ENCODE assay signal across 2 cellular contexts in the genomic region with DNA sequence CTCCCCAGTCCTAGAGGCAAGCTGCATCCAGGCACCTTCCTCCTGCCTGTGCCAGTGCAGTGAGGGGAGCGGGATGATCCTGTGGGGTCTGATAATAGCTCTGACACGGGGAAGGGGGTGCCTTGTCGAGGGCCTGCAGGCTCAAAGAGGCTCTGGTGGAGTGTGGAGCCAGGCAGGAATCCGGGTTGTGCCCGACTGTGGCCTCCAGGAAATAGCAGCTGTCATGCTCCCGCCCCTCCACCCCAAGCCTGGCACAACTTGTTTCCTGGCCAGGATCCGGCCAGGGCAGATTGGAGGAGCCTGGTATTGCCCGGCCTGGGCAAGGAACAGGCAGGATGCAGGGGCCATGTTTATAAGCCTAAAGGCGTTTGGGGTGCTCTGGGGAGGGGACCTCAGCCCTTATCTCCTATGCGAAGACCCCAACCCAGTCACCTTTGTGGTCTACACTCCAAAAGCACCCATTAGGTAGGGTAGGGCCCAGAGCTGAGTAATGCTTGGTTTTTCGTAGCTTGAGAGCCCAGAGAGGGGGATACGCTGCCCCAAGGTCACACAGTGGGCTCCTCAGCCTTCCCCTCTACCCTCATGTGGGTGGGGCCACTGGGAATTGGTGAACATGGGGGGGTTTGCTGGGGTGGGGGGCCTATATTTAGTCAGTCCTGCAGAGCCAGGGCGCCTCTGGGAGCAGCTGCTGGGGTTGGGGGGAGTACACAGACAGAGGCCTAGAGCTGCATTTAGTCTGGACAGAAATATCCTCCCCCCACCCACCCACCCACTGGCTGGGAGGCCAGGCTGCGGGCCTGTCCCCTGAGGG.
TF ChIP-seq lines count a peak whose summit lies in the region.

No MANE protein-coding gene starts in this region.

TF ChIP-seq in A549, 52 proteins besides CTCF, POLR2A, EP300 and RAD21:
- TF ChIP-seq NFE2L2 (conservative IDR thresholded peaks at IDR 0.05; ENCODE audit: low read length) (no peak), ZFP36 (IDR thresholded peaks at IDR 0.05; ENCODE audit: borderline replicate concordance, partially characterized antibody) (peak; percentile 51), KDM5A (IDR thresholded peaks at IDR 0.05) (no peak)

TF ChIP-seq in K562, 482 proteins besides CTCF, POLR2A, EP300 and RAD21:
- TF ChIP-seq PRMT5 (CRISPR knock-in tag; IDR thresholded peaks at IDR 0.05) (no peak), ZC3H4 (CRISPR knock-in tag; IDR thresholded peaks at IDR 0.05; ENCODE audit: borderline replicate concordance) (no peak), SMAD2 (IDR thresholded peaks at IDR 0.05; ENCODE audit: low read depth, low read length) (no peak), TEAD1 (CRISPR knock-in tag; IDR thresholded peaks at IDR 0.05) (no peak), SREBF1 (IDR thresholded peaks at IDR 0.05; ENCODE audit: borderline replicate concordance, low read depth, low read length) (no peak), ZNF41 (CRISPR knock-in tag; conservative IDR thresholded peaks at IDR 0.05) (no peak), PRPF4 (IDR thresholded peaks at IDR 0.05; ENCODE audit: insufficient read depth, low read depth, low read length, poor library complexity, severe bottlenecking) (no peak), KDM2B (CRISPR knock-in tag; IDR thresholded peaks at IDR 0.05) (no peak), OTX1 (CRISPR knock-in tag; IDR thresholded peaks at IDR 0.05) (no peak), RBM25 (IDR thresholded peaks at IDR 0.05; ENCODE audit: low read depth, low read length, severe bottlenecking) (peak; percentile 71), ZFP36 (IDR thresholded peaks at IDR 0.05; ENCODE audit: low read depth, low read length, partially characterized antibody) (peak; percentile 83), KDM1A (IDR thresholded peaks at IDR 0.05) (0 out of 4 replicates have a peak, but pooled peaks of 1 of the 2 experiments have one; percentile 11), SRSF3 (IDR thresholded peaks at IDR 0.05; ENCODE audit: insufficient read depth, low read length) (no peak), HNRNPUL1 (IDR thresholded peaks at IDR 0.05; ENCODE audit: low read length) (no peak), SMARCA5 (IDR thresholded peaks at IDR 0.05) (0 out of 2 replicates have a peak, but pooled peaks have one; percentile 22), GABPA (tag; conservative IDR thresholded peaks at IDR 0.05; ENCODE audit: low read depth) (no peak), MCM2 (IDR thresholded peaks at IDR 0.05; ENCODE audit: low read depth) (no peak)
- TF ChIP-seq, protein P1, sequence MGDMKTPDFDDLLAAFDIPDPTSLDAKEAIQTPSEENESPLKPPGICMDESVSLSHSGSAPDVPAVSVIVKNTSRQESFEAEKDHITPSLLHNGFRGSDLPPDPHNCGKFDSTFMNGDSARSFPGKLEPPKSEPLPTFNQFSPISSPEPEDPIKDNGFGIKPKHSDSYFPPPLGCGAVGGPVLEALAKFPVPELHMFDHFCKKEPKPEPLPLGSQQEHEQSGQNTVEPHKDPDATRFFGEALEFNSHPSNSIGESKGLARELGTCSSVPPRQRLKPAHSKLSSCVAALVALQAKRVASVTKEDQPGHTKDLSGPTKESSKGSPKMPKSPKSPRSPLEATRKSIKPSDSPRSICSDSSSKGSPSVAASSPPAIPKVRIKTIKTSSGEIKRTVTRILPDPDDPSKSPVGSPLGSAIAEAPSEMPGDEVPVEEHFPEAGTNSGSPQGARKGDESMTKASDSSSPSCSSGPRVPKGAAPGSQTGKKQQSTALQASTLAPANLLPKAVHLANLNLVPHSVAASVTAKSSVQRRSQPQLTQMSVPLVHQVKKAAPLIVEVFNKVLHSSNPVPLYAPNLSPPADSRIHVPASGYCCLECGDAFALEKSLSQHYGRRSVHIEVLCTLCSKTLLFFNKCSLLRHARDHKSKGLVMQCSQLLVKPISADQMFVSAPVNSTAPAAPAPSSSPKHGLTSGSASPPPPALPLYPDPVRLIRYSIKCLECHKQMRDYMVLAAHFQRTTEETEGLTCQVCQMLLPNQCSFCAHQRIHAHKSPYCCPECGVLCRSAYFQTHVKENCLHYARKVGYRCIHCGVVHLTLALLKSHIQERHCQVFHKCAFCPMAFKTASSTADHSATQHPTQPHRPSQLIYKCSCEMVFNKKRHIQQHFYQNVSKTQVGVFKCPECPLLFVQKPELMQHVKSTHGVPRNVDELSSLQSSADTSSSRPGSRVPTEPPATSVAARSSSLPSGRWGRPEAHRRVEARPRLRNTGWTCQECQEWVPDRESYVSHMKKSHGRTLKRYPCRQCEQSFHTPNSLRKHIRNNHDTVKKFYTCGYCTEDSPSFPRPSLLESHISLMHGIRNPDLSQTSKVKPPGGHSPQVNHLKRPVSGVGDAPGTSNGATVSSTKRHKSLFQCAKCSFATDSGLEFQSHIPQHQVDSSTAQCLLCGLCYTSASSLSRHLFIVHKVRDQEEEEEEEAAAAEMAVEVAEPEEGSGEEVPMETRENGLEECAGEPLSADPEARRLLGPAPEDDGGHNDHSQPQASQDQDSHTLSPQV (IDR thresholded peaks at IDR 0.05) = 0 out of 2 replicates have a peak, but pooled peaks have one; percentile 35
- TF ChIP-seq, protein P2, sequence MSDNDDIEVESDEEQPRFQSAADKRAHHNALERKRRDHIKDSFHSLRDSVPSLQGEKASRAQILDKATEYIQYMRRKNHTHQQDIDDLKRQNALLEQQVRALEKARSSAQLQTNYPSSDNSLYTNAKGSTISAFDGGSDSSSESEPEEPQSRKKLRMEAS (CRISPR knock-in tag; IDR thresholded peaks at IDR 0.05) = no peak
- TF ChIP-seq, protein P3, sequence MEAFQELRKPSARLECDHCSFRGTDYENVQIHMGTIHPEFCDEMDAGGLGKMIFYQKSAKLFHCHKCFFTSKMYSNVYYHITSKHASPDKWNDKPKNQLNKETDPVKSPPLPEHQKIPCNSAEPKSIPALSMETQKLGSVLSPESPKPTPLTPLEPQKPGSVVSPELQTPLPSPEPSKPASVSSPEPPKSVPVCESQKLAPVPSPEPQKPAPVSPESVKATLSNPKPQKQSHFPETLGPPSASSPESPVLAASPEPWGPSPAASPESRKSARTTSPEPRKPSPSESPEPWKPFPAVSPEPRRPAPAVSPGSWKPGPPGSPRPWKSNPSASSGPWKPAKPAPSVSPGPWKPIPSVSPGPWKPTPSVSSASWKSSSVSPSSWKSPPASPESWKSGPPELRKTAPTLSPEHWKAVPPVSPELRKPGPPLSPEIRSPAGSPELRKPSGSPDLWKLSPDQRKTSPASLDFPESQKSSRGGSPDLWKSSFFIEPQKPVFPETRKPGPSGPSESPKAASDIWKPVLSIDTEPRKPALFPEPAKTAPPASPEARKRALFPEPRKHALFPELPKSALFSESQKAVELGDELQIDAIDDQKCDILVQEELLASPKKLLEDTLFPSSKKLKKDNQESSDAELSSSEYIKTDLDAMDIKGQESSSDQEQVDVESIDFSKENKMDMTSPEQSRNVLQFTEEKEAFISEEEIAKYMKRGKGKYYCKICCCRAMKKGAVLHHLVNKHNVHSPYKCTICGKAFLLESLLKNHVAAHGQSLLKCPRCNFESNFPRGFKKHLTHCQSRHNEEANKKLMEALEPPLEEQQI (IDR thresholded peaks at IDR 0.05) = no peak
- TF ChIP-seq, protein P4, sequence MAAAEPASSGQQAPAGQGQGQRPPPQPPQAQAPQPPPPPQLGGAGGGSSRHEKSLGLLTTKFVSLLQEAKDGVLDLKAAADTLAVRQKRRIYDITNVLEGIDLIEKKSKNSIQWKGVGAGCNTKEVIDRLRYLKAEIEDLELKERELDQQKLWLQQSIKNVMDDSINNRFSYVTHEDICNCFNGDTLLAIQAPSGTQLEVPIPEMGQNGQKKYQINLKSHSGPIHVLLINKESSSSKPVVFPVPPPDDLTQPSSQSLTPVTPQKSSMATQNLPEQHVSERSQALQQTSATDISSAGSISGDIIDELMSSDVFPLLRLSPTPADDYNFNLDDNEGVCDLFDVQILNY (CRISPR knock-in tag; IDR thresholded peaks at IDR 0.05) = no peak
- TF ChIP-seq, protein P5, sequence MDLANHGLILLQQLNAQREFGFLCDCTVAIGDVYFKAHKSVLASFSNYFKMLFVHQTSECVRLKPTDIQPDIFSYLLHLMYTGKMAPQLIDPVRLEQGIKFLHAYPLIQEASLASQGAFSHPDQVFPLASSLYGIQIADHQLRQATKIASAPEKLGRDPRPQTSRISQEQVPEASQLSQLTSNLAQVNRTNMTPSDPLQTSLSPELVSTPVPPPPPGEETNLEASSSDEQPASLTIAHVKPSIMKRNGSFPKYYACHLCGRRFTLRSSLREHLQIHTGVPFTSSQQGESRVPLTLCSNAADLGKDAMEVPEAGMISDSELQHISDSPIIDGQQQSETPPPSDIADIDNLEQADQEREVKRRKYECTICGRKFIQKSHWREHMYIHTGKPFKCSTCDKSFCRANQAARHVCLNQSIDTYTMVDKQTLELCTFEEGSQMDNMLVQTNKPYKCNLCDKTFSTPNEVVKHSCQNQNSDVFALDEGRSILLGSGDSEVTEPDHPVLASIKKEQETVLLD (IDR thresholded peaks at IDR 0.05) = 0 out of 2 replicates have a peak, but pooled peaks have one; percentile 37
- TF ChIP-seq, protein P6, sequence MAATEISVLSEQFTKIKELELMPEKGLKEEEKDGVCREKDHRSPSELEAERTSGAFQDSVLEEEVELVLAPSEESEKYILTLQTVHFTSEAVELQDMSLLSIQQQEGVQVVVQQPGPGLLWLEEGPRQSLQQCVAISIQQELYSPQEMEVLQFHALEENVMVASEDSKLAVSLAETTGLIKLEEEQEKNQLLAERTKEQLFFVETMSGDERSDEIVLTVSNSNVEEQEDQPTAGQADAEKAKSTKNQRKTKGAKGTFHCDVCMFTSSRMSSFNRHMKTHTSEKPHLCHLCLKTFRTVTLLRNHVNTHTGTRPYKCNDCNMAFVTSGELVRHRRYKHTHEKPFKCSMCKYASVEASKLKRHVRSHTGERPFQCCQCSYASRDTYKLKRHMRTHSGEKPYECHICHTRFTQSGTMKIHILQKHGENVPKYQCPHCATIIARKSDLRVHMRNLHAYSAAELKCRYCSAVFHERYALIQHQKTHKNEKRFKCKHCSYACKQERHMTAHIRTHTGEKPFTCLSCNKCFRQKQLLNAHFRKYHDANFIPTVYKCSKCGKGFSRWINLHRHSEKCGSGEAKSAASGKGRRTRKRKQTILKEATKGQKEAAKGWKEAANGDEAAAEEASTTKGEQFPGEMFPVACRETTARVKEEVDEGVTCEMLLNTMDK (IDR thresholded peaks at IDR 0.05; ENCODE audit: borderline replicate concordance, insufficient read depth, low read depth, low read length, poor library complexity, severe bottlenecking) = no peak
- TF ChIP-seq, protein P7, sequence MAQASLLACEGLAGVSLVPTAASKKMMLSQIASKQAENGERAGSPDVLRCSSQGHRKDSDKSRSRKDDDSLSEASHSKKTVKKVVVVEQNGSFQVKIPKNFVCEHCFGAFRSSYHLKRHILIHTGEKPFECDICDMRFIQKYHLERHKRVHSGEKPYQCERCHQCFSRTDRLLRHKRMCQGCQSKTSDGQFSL (CRISPR knock-in tag; IDR thresholded peaks at IDR 0.05) = peak; percentile 67; the same call in 1 of the 2 replicates
- TF ChIP-seq, protein P7 (tag; IDR thresholded peaks at IDR 0.05) = no peak; a peak in 1 of 4 replicates
